23 cellular contexts compared by ENCODE assay signal in genomic region chr17:17605083-17605746, GRCh38. TPM values are rescaled to one million over a fixed set of nuclear protein-coding genes. Genes with fewer than 3 reads are reported as not detected.
DNase-seq lines count a peak whose midpoint lies in the region; ATAC-seq and TF ChIP-seq lines count a peak whose summit lies in the region.
"Had no signal": no experiment of that assay in that cellular context is flagged by ENCODE, and none has a peak within 500 bp of the region (broad histone marks: within the 10 kb centered on the region; RNA-seq: fewer than 3 reads in every experiment).

No MANE protein-coding gene starts in this region.

- no peak overlapping the region for H2AFZ ChIP-seq in osteoblast (ENCODE audit: low read length)

- no peaks in the 10 kb centered on the region for H3K36me3 Mint-ChIP-seq in CD14-positive monocyte
- H3K36me3 Mint-ChIP-seq: activated naive CD8-positive, alpha-beta T cell; IgD-negative memory B cell; stimulated activated effector memory CD8-positive, alpha-beta T cell treated with anti-CD3 and anti-CD28 coated beads, Interleukin-12 subunit alpha, Interleukin-12 subunit beta, amount 100 ng/mL, for 72 hours had no signal

- intact Hi-C loops in CD14-positive monocyte (cut with micrococcal nuclease), result no loop called here

- H3K27me3 Mint-ChIP-seq in CD14-positive monocyte (ENCODE audit: low read depth in 3 of 3), result peaks cover 0 to 2% (median 1%) of the 10 kb centered on the region in 3 donors
- H3K27me3 Mint-ChIP-seq: activated naive CD8-positive, alpha-beta T cell; IgD-negative memory B cell had no signal

- H3K27me3 ChIP-seq in osteoblast (ENCODE audit: insufficient read depth, low read length), result no peaks in the 10 kb centered on the region
- H3K27me3 ChIP-seq: pancreas had no signal

- no peaks in the 10 kb centered on the region for H4K20me1 ChIP-seq in osteoblast (ENCODE audit: insufficient read depth, low read length)

- no peaks in the 10 kb centered on the region for H3K9me3 ChIP-seq in osteoblast (ENCODE audit: low read depth, low read length)
- H3K9me3 ChIP-seq: pancreas had no signal

- H3K79me2 ChIP-seq in osteoblast (ENCODE audit: insufficient read depth, low read length), result no peaks in the 10 kb centered on the region

- H3K4me3 Mint-ChIP-seq in CD14-positive monocyte, result peak overlapping the region in 1 of 2 donors; percentile 76
- H3K4me3 Mint-ChIP-seq: activated CD8-positive, alpha-beta T cell treated with anti-CD3 and anti-CD28 coated beads, Interleukin-2, amount 10 ng/mL, durations not matched to agents 7 days and 5 days; activated naive CD8-positive, alpha-beta T cell; IgD-negative memory B cell; stimulated activated effector memory CD8-positive, alpha-beta T cell treated with anti-CD3 and anti-CD28 coated beads, Interleukin-12 subunit alpha, Interleukin-12 subunit beta, amount 100 ng/mL, for 72 hours; T-helper 17 cell had no signal

- ATAC-seq in HG03432 (IDR thresholded peaks at IDR 0.05; ENCODE audit: unreplicated experiment), result no peak
- ATAC-seq: activated CD8-positive, alpha-beta T cell treated with anti-CD3 and anti-CD28 coated beads, Interleukin-2, amount 10 ng/mL, durations not matched to agents 7 days and 5 days; pancreas; stimulated activated effector memory CD8-positive, alpha-beta T cell treated with anti-CD3 and anti-CD28 coated beads, Interleukin-12 subunit alpha, Interleukin-12 subunit beta, amount 100 ng/mL, for 72 hours; T-helper 17 cell had no signal

- peak overlapping the region in 5 of 7 donors; percentile 37 to 82 (median 41) for H3K27ac Mint-ChIP-seq in CD14-positive monocyte
- H3K27ac Mint-ChIP-seq: activated CD8-positive, alpha-beta T cell treated with anti-CD3 and anti-CD28 coated beads, Interleukin-2, amount 10 ng/mL, durations not matched to agents 7 days and 5 days; activated naive CD8-positive, alpha-beta T cell; IgD-negative memory B cell; stimulated activated effector memory CD8-positive, alpha-beta T cell treated with anti-CD3 and anti-CD28 coated beads, Interleukin-12 subunit alpha, Interleukin-12 subunit beta, amount 100 ng/mL, for 72 hours; T-helper 17 cell had no signal

- DNase-seq in CD14-positive monocyte (ENCODE audit: low spot score) (no peak), fibroblast of gingiva (ENCODE audit: low read depth) (peak; percentile 33), osteoblast (ENCODE audit: insufficient read length, low spot score, missing footprints) (no peak), NCI-H1048 (lab: John Stamatoyannopoulos, UW) (no peak)
- no peak for DNase-seq in stimulated activated CD4-positive, alpha-beta T cell treated with anti-CD3 and anti-CD28 coated beads, Interleukin-4, amount 100 ng/mL, for 1 hour
- DNase-seq in stimulated activated CD4-positive, alpha-beta T cell treated with anti-CD3 and anti-CD28 coated beads, Interleukin-15, amount 100 ng/mL, for 24 hours, result no peak
- DNase-seq: activated CD8-positive, alpha-beta T cell treated with anti-CD3 and anti-CD28 coated beads, Interleukin-2, amount 10 ng/mL, durations not matched to agents 7 days and 5 days; central memory CD4-positive, alpha-beta T cell; dermis blood vessel endothelial cell; NCI-H1417 treated with DMSO at 0.1 percent for 48 hours; NCI-H2081; NCI-H446 treated with DMSO at 0.1 percent for 48 hours; pancreas; stimulated activated CD4-positive, alpha-beta T cell treated with anti-CD3 and anti-CD28 coated beads, Interleukin-2, amount 100 ng/mL, for 48 hours; T-helper 17 cell had no signal

- TF ChIP-seq CTCF in CD14-positive monocyte (IDR thresholded peaks at IDR 0.05) (no peak), osteoblast (IDR thresholded peaks at IDR 0.05; ENCODE audit: extremely low read depth, low read depth, low read length) (no peak)

- H3K27ac ChIP-seq in osteoblast (ENCODE audit: low read depth, low read length), result no peak overlapping the region
- H3K27ac ChIP-seq: pancreas, RWPE1, SK-N-MC had no signal

- H3K4me3 ChIP-seq in osteoblast (ENCODE audit: insufficient read depth, low read length), result no peak overlapping the region
- H3K4me3 ChIP-seq: lung, pancreas, SK-N-MC had no signal

- peaks cover 27% of the 10 kb centered on the region for H3K4me1 Mint-ChIP-seq in CD14-positive monocyte
- H3K4me1 Mint-ChIP-seq: stimulated activated effector memory CD8-positive, alpha-beta T cell treated with anti-CD3 and anti-CD28 coated beads, Interleukin-12 subunit alpha, Interleukin-12 subunit beta, amount 100 ng/mL, for 72 hours had no signal

- TF ChIP-seq EP300 in Ishikawa (IDR thresholded peaks at IDR 0.05; ENCODE audit: borderline replicate concordance), result no peak

- H3K4me1 ChIP-seq in osteoblast (ENCODE audit: insufficient read depth, low read length), result peaks cover 10% of the 10 kb centered on the region
- H3K4me1 ChIP-seq: pancreas had no signal

- no peak for TF ChIP-seq RAD21 in Ishikawa (IDR thresholded peaks at IDR 0.05; ENCODE audit: low read depth)

- H3K4me2 ChIP-seq in osteoblast (ENCODE audit: insufficient read depth, low read length), result peak overlapping the region; percentile 7

- peaks cover 0 to 2% (median 0%) of the 10 kb centered on the region in 7 donors for H3K9me3 Mint-ChIP-seq in CD14-positive monocyte
- H3K9me3 Mint-ChIP-seq: IgD-negative memory B cell; stimulated activated effector memory CD8-positive, alpha-beta T cell treated with anti-CD3 and anti-CD28 coated beads, Interleukin-12 subunit alpha, Interleukin-12 subunit beta, amount 100 ng/mL, for 72 hours had no signal

- no peaks in the 10 kb centered on the region for H3K36me3 ChIP-seq in osteoblast (ENCODE audit: insufficient read depth, low read length)
- H3K36me3 ChIP-seq: pancreas had no signal

TF ChIP-seq in Ishikawa, 13 proteins besides CTCF, POLR2A, EP300 and RAD21:
- TF ChIP-seq EGR1 (IDR thresholded peaks at IDR 0.05), result no peak
- 0 out of 2 replicates have a peak, but pooled peaks have one; percentile 28 for TF ChIP-seq CEBPB (IDR thresholded peaks at IDR 0.05)

RNA-seq across cellular contexts. Expression of gene PEMT, which starts 13.7 kb away (rescaled TPM):
- polyA plus RNA-seq in CD14-positive monocyte, result 10 to 100 TPM; 38.4 to 41.0 TPM
- 25.3 and 26.4 TPM in 2 replicates for total RNA-seq in osteoblast
